33 cellular contexts compared by ENCODE assay signal in genomic region chr17:72206376-72206775, GRCh38.
"Had no signal": no experiment of that assay in that cellular context is flagged by ENCODE, and none has a peak within 500 bp of the region (broad histone marks: within the 10 kb centered on the region; RNA-seq: fewer than 3 reads in every experiment).

No MANE protein-coding gene starts in this region.

- H3K36me3 Mint-ChIP-seq: activated naive CD4-positive, alpha-beta T cell treated with anti-CD3 and anti-CD28 coated beads, Interleukin-2, amount 10 ng/mL, durations not matched to agents 7 days and 5 days; activated naive CD8-positive, alpha-beta T cell treated with anti-CD3 and anti-CD28 coated beads, Interleukin-2, amount 10 ng/mL, durations not matched to agents 7 days and 5 days; T-cell had no signal

- H3K4me3 Mint-ChIP-seq: activated CD4-positive, alpha-beta memory T cell treated with anti-CD3 and anti-CD28 coated beads, Interleukin-2, amount 10 ng/mL, durations not matched to agents 7 days and 5 days; activated CD4-positive, alpha-beta T cell treated with anti-CD3 and anti-CD28 coated beads, Interleukin-2, amount 10 ng/mL, durations not matched to agents 7 days and 5 days; activated naive CD4-positive, alpha-beta T cell treated with anti-CD3 and anti-CD28 coated beads, Interleukin-2, amount 10 ng/mL, durations not matched to agents 7 days and 5 days; activated naive CD8-positive, alpha-beta T cell treated with anti-CD3 and anti-CD28 coated beads, Interleukin-2, amount 10 ng/mL, durations not matched to agents 7 days and 5 days; activated T-cell treated with anti-CD3 and anti-CD28 coated beads, Interleukin-2, amount 50 U/mL, for 24 hours; activated T-cell treated with anti-CD3 and anti-CD28 coated beads, Interleukin-2, amount 50 U/mL, for 72 hours; central memory CD8-positive, alpha-beta T cell; dendritic cell treated with granulocyte-macrophage colony-stimulating factor and Interleukin-4, amounts not matched to agents 40 ng/mL and 50 ng/mL, for 4 days; endodermal cell; T-cell; T-helper 1 cell treated with Interleukin-12 subunit alpha and Interleukin-12 subunit beta and Interleukin-4 antibody, amounts not matched to agents 30 μg/mL and 1 μg/mL, for 36 hours; T-helper 2 cell treated with Interferon-gamma antibody and Interleukin-4, amounts not matched to agents 5 μg/mL and 100 μg/mL, for 36 hours had no signal

- H3K27me3 Mint-ChIP-seq: activated CD4-positive, alpha-beta memory T cell treated with anti-CD3 and anti-CD28 coated beads, Interleukin-2, amount 10 ng/mL, durations not matched to agents 7 days and 5 days; activated CD4-positive, alpha-beta T cell treated with anti-CD3 and anti-CD28 coated beads, Interleukin-2, amount 10 ng/mL, durations not matched to agents 7 days and 5 days; activated naive CD8-positive, alpha-beta T cell treated with anti-CD3 and anti-CD28 coated beads, Interleukin-2, amount 10 ng/mL, durations not matched to agents 7 days and 5 days; central memory CD8-positive, alpha-beta T cell had no signal

- FAIRE-seq: bronchial epithelial cell had no signal

- H3K9me3 ChIP-seq: ascending aorta, gastrocnemius medialis had no signal

- H3K9me3 Mint-ChIP-seq: activated CD4-positive, alpha-beta memory T cell treated with anti-CD3 and anti-CD28 coated beads, Interleukin-2, amount 10 ng/mL, durations not matched to agents 7 days and 5 days; activated naive CD8-positive, alpha-beta T cell treated with anti-CD3 and anti-CD28 coated beads, Interleukin-2, amount 10 ng/mL, durations not matched to agents 7 days and 5 days; activated T-cell treated with anti-CD3 and anti-CD28 coated beads, Interleukin-2, amount 50 U/mL, for 24 hours; central memory CD8-positive, alpha-beta T cell; dendritic cell treated with granulocyte-macrophage colony-stimulating factor and Interleukin-4, amounts not matched to agents 40 ng/mL and 50 ng/mL, for 4 days; endodermal cell; T-helper 1 cell treated with Interleukin-12 subunit alpha and Interleukin-12 subunit beta and Interleukin-4 antibody, amounts not matched to agents 30 μg/mL and 1 μg/mL, for 36 hours; T-helper 2 cell treated with Interferon-gamma antibody and Interleukin-4, amounts not matched to agents 5 μg/mL and 100 μg/mL, for 36 hours had no signal

- DNase-seq: activated CD4-positive, alpha-beta memory T cell treated with anti-CD3 and anti-CD28 coated beads, Interleukin-2, amount 10 ng/mL, durations not matched to agents 7 days and 5 days; activated CD4-positive, alpha-beta T cell treated with anti-CD3 and anti-CD28 coated beads for 1 hour; activated CD4-positive, alpha-beta T cell treated with anti-CD3 and anti-CD28 coated beads for 4 hours; activated CD4-positive, alpha-beta T cell treated with anti-CD3 and anti-CD28 coated beads, Interleukin-2, amount 10 ng/mL, durations not matched to agents 7 days and 5 days; activated CD4-positive, alpha-beta T cell treated with anti-CD3 and anti-CD28 coated beads, Interleukin-2, amount 50 U/mL, for 4 hours; activated CD4-positive, CD25-positive, alpha-beta regulatory T cell; activated CD8-positive, alpha-beta memory T cell treated with anti-CD3 and anti-CD28 coated beads, Interleukin-2, amount 50 U/mL, for 48 hours; activated gamma-delta T cell; activated naive CD4-positive, alpha-beta T cell; activated naive CD4-positive, alpha-beta T cell treated with anti-CD3 and anti-CD28 coated beads, Interleukin-2, amount 10 ng/mL, durations not matched to agents 7 days and 5 days; activated naive CD8-positive, alpha-beta T cell treated with anti-CD3 and anti-CD28 coated beads, Interleukin-2, amount 10 ng/mL, durations not matched to agents 7 days and 5 days; activated T-cell treated with anti-CD3 and anti-CD28 coated beads for 4 hours; activated T-cell treated with anti-CD3 and anti-CD28 coated beads, Interleukin-2, amount 50 U/mL, for 24 hours; activated T-cell treated with anti-CD3 and anti-CD28 coated beads, Interleukin-2, amount 50 U/mL, for 72 hours; brain microvascular endothelial cell; dorsolateral prefrontal cortex; effector memory CD4-positive, alpha-beta T cell; endodermal cell; foreskin fibroblast; gastrocnemius medialis; glutamatergic neuron; SW 1271; T-cell; T1000 had no signal

- H3K4me3 ChIP-seq: ascending aorta, coronary artery, gastrocnemius medialis had no signal

- H3K27ac Mint-ChIP-seq: activated CD4-positive, alpha-beta memory T cell treated with anti-CD3 and anti-CD28 coated beads, Interleukin-2, amount 10 ng/mL, durations not matched to agents 7 days and 5 days; activated CD4-positive, alpha-beta T cell treated with anti-CD3 and anti-CD28 coated beads, Interleukin-2, amount 10 ng/mL, durations not matched to agents 7 days and 5 days; activated naive CD4-positive, alpha-beta T cell treated with anti-CD3 and anti-CD28 coated beads, Interleukin-2, amount 10 ng/mL, durations not matched to agents 7 days and 5 days; activated naive CD4-positive, alpha-beta T cell treated with anti-CD3 and anti-CD28 coated beads, Interleukin-2, amount 50 U/mL, for 72 hours; activated naive CD8-positive, alpha-beta T cell treated with anti-CD3 and anti-CD28 coated beads, Interleukin-2, amount 10 ng/mL, durations not matched to agents 7 days and 5 days; activated T-cell treated with anti-CD3 and anti-CD28 coated beads, Interleukin-2, amount 50 U/mL, for 24 hours; activated T-cell treated with anti-CD3 and anti-CD28 coated beads, Interleukin-2, amount 50 U/mL, for 72 hours; dendritic cell treated with granulocyte-macrophage colony-stimulating factor and Interleukin-4, amounts not matched to agents 40 ng/mL and 50 ng/mL, for 4 days; endodermal cell; T-cell; T-helper 1 cell treated with Interleukin-12 subunit alpha and Interleukin-12 subunit beta and Interleukin-4 antibody, amounts not matched to agents 30 μg/mL and 1 μg/mL, for 36 hours; T-helper 2 cell treated with Interferon-gamma antibody and Interleukin-4, amounts not matched to agents 5 μg/mL and 100 μg/mL, for 36 hours had no signal

- ATAC-seq: activated naive CD4-positive, alpha-beta T cell treated with anti-CD3 and anti-CD28 coated beads, Interleukin-2, amount 50 U/mL, for 72 hours; activated T-cell treated with anti-CD3 and anti-CD28 coated beads, Interleukin-2, amount 50 U/mL, for 72 hours; esophagus mucosa; gastrocnemius medialis; T-cell had no signal

- H3K4me1 ChIP-seq: ascending aorta, gastrocnemius medialis had no signal

- H3K4me1 Mint-ChIP-seq: activated CD4-positive, alpha-beta memory T cell treated with anti-CD3 and anti-CD28 coated beads, Interleukin-2, amount 10 ng/mL, durations not matched to agents 7 days and 5 days; activated CD4-positive, alpha-beta T cell treated with anti-CD3 and anti-CD28 coated beads, Interleukin-2, amount 10 ng/mL, durations not matched to agents 7 days and 5 days; activated naive CD4-positive, alpha-beta T cell treated with anti-CD3 and anti-CD28 coated beads, Interleukin-2, amount 10 ng/mL, durations not matched to agents 7 days and 5 days; activated naive CD8-positive, alpha-beta T cell treated with anti-CD3 and anti-CD28 coated beads, Interleukin-2, amount 10 ng/mL, durations not matched to agents 7 days and 5 days; central memory CD8-positive, alpha-beta T cell; T-cell had no signal

- H3K27me3 ChIP-seq: ascending aorta had no signal

- H3K36me3 ChIP-seq: ascending aorta, brain microvascular endothelial cell, gastrocnemius medialis had no signal

- H3K27ac ChIP-seq: ascending aorta, brain microvascular endothelial cell, coronary artery, gastrocnemius medialis had no signal
